Comparison of ENCODE assay signal across 11 cellular contexts in the genomic region with DNA sequence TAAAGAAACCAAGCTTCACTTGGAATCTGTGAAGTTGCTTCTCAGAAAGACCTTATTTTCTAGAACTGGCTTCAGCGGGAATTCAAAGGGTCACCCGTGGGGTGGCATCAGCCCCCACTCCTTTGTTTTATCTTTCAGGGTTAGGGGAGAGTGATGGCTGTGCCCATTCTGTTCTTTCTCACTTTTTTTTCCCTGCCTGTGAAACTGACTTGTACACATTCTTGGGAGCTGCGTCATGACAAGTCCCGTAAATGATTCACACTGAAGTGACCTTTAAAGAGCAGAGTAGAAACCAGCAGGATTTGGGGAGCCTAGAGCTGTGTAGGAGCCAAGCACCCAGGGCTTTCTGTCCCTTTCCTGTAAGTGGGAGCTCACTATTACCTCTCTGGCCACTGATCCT. TPM values are rescaled to one million over a fixed set of nuclear protein-coding genes. Genes with fewer than 3 reads are reported as not detected.
DNase-seq lines count a peak whose midpoint lies in the region; ATAC-seq and TF ChIP-seq lines count a peak whose summit lies in the region.
"Had no signal": no experiment of that assay in that cellular context is flagged by ENCODE, and none has a peak within 500 bp of the region (broad histone marks: within the 10 kb centered on the region; RNA-seq: fewer than 3 reads in every experiment).

No MANE protein-coding gene starts in this region.

- TF ChIP-seq CTCF in PC-3 (conservative IDR thresholded peaks at IDR 0.05; ENCODE audit: low read depth, low read length) = no peak
- no peak for TF ChIP-seq CTCF in nephron (IDR thresholded peaks at IDR 0.05; ENCODE audit: unreplicated experiment in 3 of 3)

- peak overlapping the region; percentile 33 for H3K4me3 ChIP-seq in PC-3 (ENCODE audit: low read length)
- H3K4me3 ChIP-seq in CD4-positive, alpha-beta memory T cell (ENCODE audit: low read length in 2 of 2) = no peak overlapping the region
- H3K4me3 ChIP-seq: BLaER1, K562 had no signal

- BruUV-seq in PC-3 (replicated peaks; lab: Mats Ljungman, UMichigan) = no TSS peak

- H3K9me3 ChIP-seq in PC-3 (ENCODE audit: low read length) = no peaks in the 10 kb centered on the region
- no peaks in the 10 kb centered on the region for H3K9me3 ChIP-seq in CD4-positive, alpha-beta memory T cell (ENCODE audit: control insufficient read depth in 1 of 2, low read length in 2 of 2)
- H3K9me3 ChIP-seq: BLaER1 had no signal

- no peaks in the 10 kb centered on the region for H3K27me3 ChIP-seq in PC-3 (ENCODE audit: low read length)
- H3K27me3 ChIP-seq in CD4-positive, alpha-beta memory T cell (ENCODE audit: insufficient read depth, low read length) = no peaks in the 10 kb centered on the region
- H3K27me3 ChIP-seq: BLaER1 had no signal

- H3K27me3 Mint-ChIP-seq in nephron (ENCODE audit: low read depth) = peaks cover 4% of the 10 kb centered on the region
- H3K27me3 Mint-ChIP-seq in CD4-positive, alpha-beta memory T cell = peaks cover 0 to 7% of the 10 kb centered on the region in 2 donors

- CTCF ChIA-PET in PC-3 (lab: Charles Lee) = interaction anchor here (0.9 to 2.0 kb wide), 2 partner anchors 10 to 178 kb away, joined by 4 to 10 read pairs; no protein-coding TSS in a partner anchor
- CTCF ChIA-PET in CD4-positive, alpha-beta memory T cell (lab: Charles Lee; ENCODE audit: partially characterized antibody) = interaction anchor here (0.9 kb wide), 1 partner anchor 16 kb away, joined by 3 read pairs; no protein-coding TSS in a partner anchor

- H3K36me3 Mint-ChIP-seq in nephron (ENCODE audit: low read depth) = peaks cover under 1% of the 10 kb centered on the region
- H3K36me3 Mint-ChIP-seq in CD4-positive, alpha-beta memory T cell = no peaks in the 10 kb centered on the region

- H3K4me1 Mint-ChIP-seq in nephron = peaks cover 90% of the 10 kb centered on the region
- no peaks in the 10 kb centered on the region for H3K4me1 Mint-ChIP-seq in CD4-positive, alpha-beta memory T cell

- no peaks in the 10 kb centered on the region for H3K9me3 Mint-ChIP-seq in nephron
- H3K9me3 Mint-ChIP-seq in CD4-positive, alpha-beta memory T cell = no peaks in the 10 kb centered on the region

- H3K79me2 ChIP-seq in PC-3 (ENCODE audit: low read length) = no peaks in the 10 kb centered on the region

- H3K27ac Mint-ChIP-seq in nephron = peak overlapping the region; percentile 94 to 99 (median 95)
- no peak overlapping the region for H3K27ac Mint-ChIP-seq in CD4-positive, alpha-beta memory T cell

- H3K4me1 ChIP-seq in PC-3 (ENCODE audit: insufficient read depth, low read length) = peaks cover 53% of the 10 kb centered on the region
- H3K4me1 ChIP-seq in CD4-positive, alpha-beta memory T cell (ENCODE audit: insufficient read depth, low read length) = no peaks in the 10 kb centered on the region
- H3K4me1 ChIP-seq: BLaER1 had no signal

- peak overlapping the region; percentile 97 for H3K27ac ChIP-seq in PC-3 (ENCODE audit: low read length)
- no peak overlapping the region for H3K27ac ChIP-seq in CD4-positive, alpha-beta memory T cell (ENCODE audit: low read depth, low read length)
- H3K27ac ChIP-seq: BLaER1 had no signal

- H3K4me2 ChIP-seq in PC-3 (ENCODE audit: low read length) = peak overlapping the region; percentile 80
- H3K4me2 ChIP-seq: BLaER1 had no signal

- DNase-seq in ACHN = peak; percentile 89
- peak; percentile 89 for DNase-seq in PC-3
- DNase-seq in fibroblast of gingiva (ENCODE audit: low read depth) = peak; percentile 89
- DNase-seq in CD4-positive, alpha-beta memory T cell = no peak
- no peak for DNase-seq in SIG-M5 treated with dmso at 0.1 percent for 504 hours (lab: John Stamatoyannopoulos, UW; ENCODE audit: unreplicated experiment)
- DNase-seq in effector CD4-positive, alpha-beta T cell = no peak
- DNase-seq in SHP77 treated with DMSO at 0.1 percent for 48 hours (lab: John Stamatoyannopoulos, UW) = no peak
- DNase-seq: activated naive CD4-positive, alpha-beta T cell had no signal

- intact Hi-C loops in PC-3 (cut with micrococcal nuclease) = loop anchor here (1.0 kb wide), 1 partner anchor 9 kb away; no protein-coding TSS in a partner anchor
- intact Hi-C loops in CD4-positive, alpha-beta memory T cell (cut with micrococcal nuclease) = no loop called here

- POLR2A ChIA-PET in PC-3 (lab: Charles Lee; ENCODE audit: unreplicated experiment) = interaction anchor here (0.5 kb wide), 1 partner anchor 208 kb away, joined by 3 read pairs; no protein-coding TSS in a partner anchor
- POLR2A ChIA-PET in CD4-positive, alpha-beta memory T cell (lab: Charles Lee; ENCODE audit: partially characterized antibody) = no interaction called here

- H3K9me2 ChIP-seq in PC-3 (replicated peaks; ENCODE audit: low read length) = no peaks in the 10 kb centered on the region

- ATAC-seq in PC-3 = peak; percentile 88
- ATAC-seq: K562 had no signal

- H2AFZ ChIP-seq in PC-3 (ENCODE audit: low read length) = no peak overlapping the region

- H3K36me3 ChIP-seq in PC-3 (ENCODE audit: low read depth, low read length) = no peaks in the 10 kb centered on the region
- H3K36me3 ChIP-seq in CD4-positive, alpha-beta memory T cell (ENCODE audit: insufficient read depth, low read length) = no peaks in the 10 kb centered on the region
- H3K36me3 ChIP-seq: BLaER1 had no signal

- in situ Hi-C loops in ACHN (cut with HindIII; ENCODE audit: low pct_ligation_motif_present, low pct_unique_long_range_greater_than_20kb, low sequenced_read_pairs) = no loop called here

- no peaks in the 10 kb centered on the region for H4K20me1 ChIP-seq in PC-3 (ENCODE audit: low read length)
- H4K20me1 ChIP-seq: BLaER1 had no signal

- peak overlapping the region; percentile 80 for H3K9ac ChIP-seq in PC-3 (ENCODE audit: low read length)
- H3K9ac ChIP-seq: BLaER1 had no signal

- peak overlapping the region; percentile 6 to 29 (median 24) for H3K4me3 Mint-ChIP-seq in nephron
- no peak overlapping the region for H3K4me3 Mint-ChIP-seq in CD4-positive, alpha-beta memory T cell

- peaks cover 5% of the 10 kb centered on the region for H3F3A ChIP-seq in PC-3 (ENCODE audit: low read length, unreplicated experiment)

RNA-seq across cellular contexts. Expression of gene SLC44A3, which starts 43.8 kb away (rescaled TPM):
- total RNA-seq in PC-3 (2014; rRNA removed) = 6.3 and 9.2 TPM in 2 replicates
- 1 to 10 TPM; 1.9 to 2.3 TPM for total RNA-seq in CD4-positive, alpha-beta memory T cell
- 1 to 10 TPM; 1.1 to 1.9 TPM for polyA plus RNA-seq in CD4-positive, alpha-beta memory T cell
- total RNA-seq: K562 had no signal
- polyA plus RNA-seq: K562 had no signal

Comparison
In these comparisons a context has a peak if more than half of its experiments do, and no peak if none do; other contexts are left out.
1. DNase-seq: peak in ACHN (single experiment), PC-3 (single experiment) and fibroblast of gingiva (single experiment); none in CD4-positive, alpha-beta memory T cell (0 of 5), SIG-M5 treated with dmso at 0.1 percent for 504 hours (single experiment), effector CD4-positive, alpha-beta T cell (single experiment) and SHP77 treated with DMSO at 0.1 percent for 48 hours (single experiment).
2. H3K27ac Mint-ChIP-seq: peak in nephron (3 of 3); none in CD4-positive, alpha-beta memory T cell (0 of 7).
3. H3K4me3 Mint-ChIP-seq: peak in nephron (3 of 3); none in CD4-positive, alpha-beta memory T cell (0 of 8).